12 cellular contexts compared by ENCODE assay signal in genomic region chr17:64230551-64231408, GRCh38. TPM values are rescaled to one million over a fixed set of nuclear protein-coding genes. Genes with fewer than 3 reads are reported as not detected.
A peak's percentile ranks its signal among the peaks of the same experiment; 100 is the strongest.
DNase-seq lines count a peak whose midpoint lies in the region; ATAC-seq and TF ChIP-seq lines count a peak whose summit lies in the region.
"Had no signal": no experiment of that assay in that cellular context is flagged by ENCODE, and none has a peak within 500 bp of the region (broad histone marks: within the 10 kb centered on the region; RNA-seq: fewer than 3 reads in every experiment).

No MANE protein-coding gene starts in this region.

- no peaks in the 10 kb centered on the region for H3K9me2 ChIP-seq in PC-9 (ENCODE audit: insufficient read depth)

- no peak overlapping the region for H3T11ph ChIP-seq in H9 (ENCODE audit: low read length)

- POLR2A ChIA-PET in PC-9 (lab: Charles Lee; ENCODE audit: unreplicated experiment) = interaction anchor here (0.6 kb wide), 1 partner anchor 10 kb away, joined by 5 read pairs; no protein-coding TSS in a partner anchor

- H2BK12ac ChIP-seq in H9 (ENCODE audit: insufficient read length, low read depth, low read length) = no peak overlapping the region

- no peak overlapping the region for H3K23ac ChIP-seq in H9 (ENCODE audit: insufficient read length, low read depth, low read length)

- no peak overlapping the region for H4K91ac ChIP-seq in H9 (ENCODE audit: insufficient read length, low read depth, low read length)

- H4K20me1 ChIP-seq in PC-9 (ENCODE audit: insufficient read depth) = no peaks in the 10 kb centered on the region; the same call in 1 of the 2 replicates
- no peaks in the 10 kb centered on the region for H4K20me1 ChIP-seq in H9 (ENCODE audit: control insufficient read depth, insufficient read depth, insufficient read length)

- intact Hi-C loops in PC-9 (cut with micrococcal nuclease; ENCODE audit: unreplicated experiment) = no loop called here
- intact Hi-C loops in upper lobe of right lung (cut with DNase I) = no loop called here

- WGBS in lung, 2 donors = 82 to 97% methylated on average over 4 of the region's 4 CpGs
- no CpG with 5 or more reads among the region's 4 CpGs for WGBS in H9 (ENCODE audit: extremely low coverage, insufficient read length, low lambda C conversion rate)

- DNase-seq in PC-9 (peak; percentile 22 to 87), epidermal melanocyte (ENCODE audit: insufficient read length, low spot score) (peak; percentile 50), lung (ENCODE audit: low spot score) (no peak), upper lobe of right lung (no peak), H9 (no peak), NCI-H1694 treated with DMSO at 0.1 percent for 48 hours (lab: John Stamatoyannopoulos, UW) (no peak)
- DNase-seq: activated CD4-positive, alpha-beta T cell treated with anti-CD3 and anti-CD28 coated beads, Interleukin-2, amount 50 U/mL, for 1 hour; dorsolateral prefrontal cortex; naive B cell had no signal

- H3K9me3 Mint-ChIP-seq in H9 = no peaks in the 10 kb centered on the region
- H3K9me3 Mint-ChIP-seq: IgD-negative memory B cell, naive B cell had no signal

- H3K27me3 Mint-ChIP-seq in H9 (ENCODE audit: low read depth) = no peaks in the 10 kb centered on the region
- H3K27me3 Mint-ChIP-seq: IgD-negative memory B cell, naive B cell had no signal

- no peaks in the 10 kb centered on the region; a peak in 1 of 7 replicates for H3K36me3 Mint-ChIP-seq in H9 (ENCODE audit: insufficient read depth in 1 of 3, low read depth in 3 of 3)
- H3K36me3 Mint-ChIP-seq: IgD-negative memory B cell had no signal

- H3K9ac ChIP-seq in H9 (ENCODE audit: extremely low read depth, insufficient read length, low read length) = no peak overlapping the region

- H3K4me3 Mint-ChIP-seq in H9 = no peak overlapping the region
- H3K4me3 Mint-ChIP-seq: IgD-negative memory B cell, naive B cell had no signal

- H4K8ac ChIP-seq in H9 (replicated peaks; ENCODE audit: insufficient read length, low read depth, low read length) = no peak overlapping the region

- H3F3A ChIP-seq in PC-9 (ENCODE audit: insufficient read depth, low read depth) = peaks cover 15% of the 10 kb centered on the region

- no peak overlapping the region for H2BK20ac ChIP-seq in H9 (ENCODE audit: low read depth, low read length, poor library complexity, severe bottlenecking)

- no TSS peak for BruUV-seq in PC-9 (replicated peaks; lab: Mats Ljungman, UMichigan)

- no peak overlapping the region for H3K4me3 ChIP-seq in PC-9
- H3K4me3 ChIP-seq in lung = no peak overlapping the region
- H3K4me3 ChIP-seq in upper lobe of right lung = no peak overlapping the region
- H3K4me3 ChIP-seq: dorsolateral prefrontal cortex, HAP-1 had no signal

- no peak overlapping the region for H4K5ac ChIP-seq in H9 (ENCODE audit: insufficient read length, low read depth, low read length)

- no peak overlapping the region for H2AK5ac ChIP-seq in H9 (ENCODE audit: insufficient read length, low read length)

- H3K27me3 ChIP-seq in PC-9 (ENCODE audit: insufficient read depth, low read depth) (no peaks in the 10 kb centered on the region), lung (ENCODE audit: control insufficient read depth, insufficient read depth) (no peaks in the 10 kb centered on the region), upper lobe of right lung (no peaks in the 10 kb centered on the region), H9 (ENCODE audit: insufficient read depth, low read length) (no peaks in the 10 kb centered on the region)
- H3K27me3 ChIP-seq: dorsolateral prefrontal cortex had no signal

- ATAC-seq in lung (ENCODE audit: insufficient read depth, low FRiP score) (peak; percentile 56), upper lobe of right lung (peak; percentile 75), GM21390 (IDR thresholded peaks at IDR 0.05; ENCODE audit: unreplicated experiment) (no peak)

- H3K9me3 ChIP-seq in PC-9 (ENCODE audit: insufficient read depth, low read depth) (no peaks in the 10 kb centered on the region), lung (ENCODE audit: control insufficient read depth in 2 of 2, insufficient read depth in 1 of 2, low read length in 1 of 2) (no peaks in the 10 kb centered on the region), upper lobe of right lung (no peaks in the 10 kb centered on the region), H9 (ENCODE audit: control insufficient read depth, low read depth, low read length) (no peaks in the 10 kb centered on the region)
- H3K9me3 ChIP-seq: HAP-1 had no signal

- H2BK15ac ChIP-seq in H9 (ENCODE audit: low read depth, low read length) = no peak overlapping the region

- H3K27ac Mint-ChIP-seq in H9 = no peak overlapping the region
- H3K27ac Mint-ChIP-seq: IgD-negative memory B cell, naive B cell had no signal

- H3K56ac ChIP-seq in H9 (ENCODE audit: insufficient read length, low read depth, low read length) = no peak overlapping the region

- H3K4me2 ChIP-seq in PC-9 (0 out of 2 replicates have a peak overlapping the region, but pooled peaks have one; percentile 15), H9 (ENCODE audit: insufficient read depth, insufficient read length, low read length) (no peak overlapping the region)

- H3K27ac ChIP-seq in PC-9 (no peak overlapping the region), lung (ENCODE audit: low read depth in 1 of 2, low read length in 1 of 2) (peak overlapping the region; percentile 58 to 76), upper lobe of right lung (peak overlapping the region; percentile 39), H9 (ENCODE audit: insufficient read length, low read depth, low read length) (no peak overlapping the region)

- no peaks in the 10 kb centered on the region for H3K23me2 ChIP-seq in H9 (ENCODE audit: insufficient read length, low read depth, low read length, poor library complexity, severe bottlenecking)

- no peak overlapping the region; the same call in 1 of the 2 replicates for H3K14ac ChIP-seq in H9 (ENCODE audit: insufficient read depth, low read length)

- no peak for TF ChIP-seq CTCF in PC-9 (conservative IDR thresholded peaks at IDR 0.05)
- no peak for TF ChIP-seq CTCF in lung (IDR thresholded peaks at IDR 0.05; ENCODE audit: control extremely low read depth, extremely low read depth)
- no peak for TF ChIP-seq CTCF in upper lobe of right lung (IDR thresholded peaks at IDR 0.05)
- no peak for TF ChIP-seq CTCF in H9 (conservative IDR thresholded peaks at IDR 0.05)

- H3K4ac ChIP-seq in H9 (ENCODE audit: low read depth, low read length) = no peak overlapping the region

- H3K79me2 ChIP-seq in PC-9 (ENCODE audit: low read depth) (peaks cover 23% of the 10 kb centered on the region; the same call in 1 of the 2 replicates), H9 (ENCODE audit: insufficient read depth, low read length) (no peaks in the 10 kb centered on the region)

- CTCF ChIA-PET in PC-9 (lab: Charles Lee) = interaction anchor here (0.6 to 0.7 kb wide), 2 partner anchors 72 to 382 kb away, joined by 3 to 15 read pairs; no protein-coding TSS in a partner anchor

- no peak overlapping the region for H2BK5ac ChIP-seq in H9 (ENCODE audit: insufficient read length, low read length)

- no peak overlapping the region for H3K18ac ChIP-seq in H9 (ENCODE audit: insufficient read length, low read depth, low read length)

- H2AFZ ChIP-seq in PC-9 (no peak overlapping the region), H9 (ENCODE audit: low read length) (no peak overlapping the region)

- H3K36me3 ChIP-seq in PC-9 (ENCODE audit: low read depth) (no peaks in the 10 kb centered on the region), lung (ENCODE audit: control insufficient read depth in 2 of 2, insufficient read depth in 2 of 2, low read length in 2 of 2) (no peaks in the 10 kb centered on the region), upper lobe of right lung (no peaks in the 10 kb centered on the region)
- H3K36me3 ChIP-seq: HAP-1 had no signal

- H2BK120ac ChIP-seq in H9 (ENCODE audit: low read depth, low read length, poor library complexity, severe bottlenecking) = no peak overlapping the region

- peaks cover 10 to 13% of the 10 kb centered on the region in 2 experiments for H3K4me1 Mint-ChIP-seq in H9

- peaks cover 18% of the 10 kb centered on the region for H3K4me1 ChIP-seq in PC-9 (replicated peaks; ENCODE audit: insufficient read depth)
- peaks cover 7 to 21% of the 10 kb centered on the region in 2 donors for H3K4me1 ChIP-seq in lung (ENCODE audit: control insufficient read depth in 2 of 2, insufficient read depth in 2 of 2, low read length in 2 of 2)
- H3K4me1 ChIP-seq in upper lobe of right lung = peaks cover 18% of the 10 kb centered on the region
- H3K4me1 ChIP-seq in H9 (ENCODE audit: insufficient read depth, low read length) = peaks cover 3% of the 10 kb centered on the region; the same call in 1 of the 2 replicates
- H3K4me1 ChIP-seq: HAP-1 had no signal

- no peaks in the 10 kb centered on the region for H3K79me1 ChIP-seq in H9 (ENCODE audit: insufficient read depth, low read depth, low read length, poor library complexity, severe bottlenecking)

RNA-seq across cellular contexts. Expression of gene TEX2, which starts 32.3 kb away (rescaled TPM):
- total RNA-seq in PC-9 (2021) (24.0 and 27.9 TPM in 2 replicates), lung (10 to 100 TPM; 38.9 to 42.8 TPM), upper lobe of right lung (50.6 TPM), H9 (2021) (12.2 and 12.4 TPM in 2 replicates)
- 10 to 100 TPM; 10.0 to 18.6 TPM for polyA plus RNA-seq in lung

Comparison
In these comparisons a context has a peak if more than half of its experiments do, and no peak if none do; other contexts are left out.
1. DNase-seq: peak in PC-9 (2 of 2) and epidermal melanocyte (single experiment); none in lung (single experiment), upper lobe of right lung (single experiment), H9 (single experiment) and NCI-H1694 treated with DMSO at 0.1 percent for 48 hours (single experiment).
2. H3K27ac ChIP-seq: peak in lung (2 of 2) and upper lobe of right lung (single experiment); none in PC-9 (single experiment) and H9 (single experiment).